16 cellular contexts compared by ENCODE assay signal in the genomic region with DNA sequence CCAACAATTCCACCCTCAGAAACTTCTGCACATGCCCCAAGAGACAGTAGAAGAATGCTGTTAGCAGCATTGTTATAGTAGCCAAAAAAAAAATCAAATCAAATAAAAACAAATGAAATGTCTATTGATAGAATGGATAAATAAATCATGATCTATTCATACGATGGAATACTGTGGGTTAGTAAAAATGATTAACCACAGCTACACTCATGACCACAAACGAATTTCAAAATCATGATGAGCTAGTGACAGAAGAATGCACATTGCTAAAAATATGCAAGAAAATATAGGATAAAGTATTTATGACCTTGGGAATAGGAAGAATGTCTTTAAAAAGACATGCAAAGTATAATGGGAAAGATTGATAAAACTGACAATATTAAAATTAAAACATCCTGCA. TPM values are rescaled to one million over a fixed set of nuclear protein-coding genes. Genes with fewer than 3 reads are reported as not detected.
A peak's percentile ranks its signal among the peaks of the same experiment; 100 is the strongest.
DNase-seq lines count a peak whose midpoint lies in the region; ATAC-seq and TF ChIP-seq lines count a peak whose summit lies in the region.
"Had no signal": no experiment of that assay in that cellular context is flagged by ENCODE, and none has a peak within 500 bp of the region (broad histone marks: within the 10 kb centered on the region; RNA-seq: fewer than 3 reads in every experiment).

No MANE protein-coding gene starts in this region.

- peaks cover 46% of the 10 kb centered on the region for H3K4me1 Mint-ChIP-seq in HFFc6 (ENCODE audit: low read depth)
- no peaks in the 10 kb centered on the region for H3K4me1 Mint-ChIP-seq in activated T-cell treated with anti-CD3 and anti-CD28 coated beads, Interleukin-2, amount 50 U/mL, for 24 hours (ENCODE audit: low read depth)

- H3K4me3 Mint-ChIP-seq in HFFc6: peak overlapping the region; percentile 8; the same call in 1 of the 2 replicates
- H3K4me3 Mint-ChIP-seq in activated T-cell treated with anti-CD3 and anti-CD28 coated beads, Interleukin-2, amount 50 U/mL, for 24 hours: no peak overlapping the region
- H3K4me3 Mint-ChIP-seq: activated naive CD8-positive, alpha-beta T cell had no signal

- in situ Hi-C loops in brain microvascular endothelial cell (cut with HindIII; ENCODE audit: low pct_ligation_motif_present, low sequenced_read_pairs): no loop called here

- no peak for TF ChIP-seq CTCF in HFFc6 (IDR thresholded peaks at IDR 0.05)
- TF ChIP-seq CTCF in brain microvascular endothelial cell (IDR thresholded peaks at IDR 0.05; ENCODE audit: low read depth, low read length, missing control alignments): no peak

- DNase-seq in AG08395 (ENCODE audit: low spot score) (peak; percentile 71), HFFc6 (peak; percentile 70), brain microvascular endothelial cell (peak; percentile 34), glomerular visceral epithelial cell (ENCODE audit: extremely low spot score) (peak; percentile 50), DMS79 (lab: John Stamatoyannopoulos, UW) (no peak), ecto neural progenitor cell (ENCODE audit: low spot score) (no peak)
- no peak for DNase-seq in stimulated activated naive CD8-positive, alpha-beta T cell treated with anti-CD3 and anti-CD28 coated beads, Interleukin-15, Interleukin-2, amounts not matched to agents 100 U/mL and 50 U/mL, for 24 hours
- no peak for DNase-seq in activated T-cell treated with anti-CD3 and anti-CD28 coated beads, Interleukin-2, amount 50 U/mL, for 24 hours
- DNase-seq: BE2C, cerebellar nuclear complex, hippocampal formation, NCI-H2029, NCI-H524, ovary, PC-9 had no signal

- H3K27ac ChIP-seq in brain microvascular endothelial cell: no peak overlapping the region
- H3K27ac ChIP-seq: ovary, PC-9 had no signal

- H3K36me3 Mint-ChIP-seq in HFFc6 (ENCODE audit: low read depth): peaks cover 6% of the 10 kb centered on the region; the same call in 1 of the 2 replicates
- H3K36me3 Mint-ChIP-seq in activated T-cell treated with anti-CD3 and anti-CD28 coated beads, Interleukin-2, amount 50 U/mL, for 24 hours (ENCODE audit: low read depth): no peaks in the 10 kb centered on the region

- peak overlapping the region; percentile 7; the same call in 1 of the 2 replicates for H3K27ac Mint-ChIP-seq in HFFc6
- H3K27ac Mint-ChIP-seq in activated T-cell treated with anti-CD3 and anti-CD28 coated beads, Interleukin-2, amount 50 U/mL, for 24 hours: no peak overlapping the region
- H3K27ac Mint-ChIP-seq: activated naive CD8-positive, alpha-beta T cell had no signal

- H3K9me3 Mint-ChIP-seq in HFFc6: no peaks in the 10 kb centered on the region
- H3K9me3 Mint-ChIP-seq in activated T-cell treated with anti-CD3 and anti-CD28 coated beads, Interleukin-2, amount 50 U/mL, for 24 hours: no peaks in the 10 kb centered on the region

- no peak overlapping the region for H3K4me3 ChIP-seq in brain microvascular endothelial cell (ENCODE audit: low read depth, low read length)
- H3K4me3 ChIP-seq: ovary, PC-9 had no signal

- H3K27me3 Mint-ChIP-seq in HFFc6 (ENCODE audit: insufficient read depth): peaks cover 19% of the 10 kb centered on the region; the same call in 1 of the 2 replicates
- peaks cover 30% of the 10 kb centered on the region for H3K27me3 Mint-ChIP-seq in activated T-cell treated with anti-CD3 and anti-CD28 coated beads, Interleukin-2, amount 50 U/mL, for 24 hours

- no peak for ATAC-seq in stimulated activated naive CD8-positive, alpha-beta T cell treated with anti-CD3 and anti-CD28 coated beads, Interleukin-15, Interleukin-2, amounts not matched to agents 100 U/mL and 50 U/mL, for 24 hours

- H3K27me3 ChIP-seq in brain microvascular endothelial cell (replicated peaks): no peaks in the 10 kb centered on the region
- H3K27me3 ChIP-seq: ovary had no signal

- H3K36me3 ChIP-seq in brain microvascular endothelial cell (replicated peaks): no peaks in the 10 kb centered on the region
- H3K36me3 ChIP-seq: BE2C, ovary had no signal

RNA-seq across cellular contexts. Expression of a gene that starts 57.5 kb away (rescaled TPM):
- total RNA-seq in HFFc6 (2021; fragmentation: NEBNext Ultra II Directional; extraction: Animal tissue kit (Norgen Biotek cat#: 25700)): under 1 TPM in 3 of 6 experiments, not detected in 3; 0.02 to 0.14 (median 0.10) TPM
- total RNA-seq: PC-9 had no signal

Comparison
In these comparisons a context has a peak if more than half of its experiments do, and no peak if none do; other contexts are left out.
1. DNase-seq: peak in AG08395 (single experiment), HFFc6 (single experiment), brain microvascular endothelial cell (single experiment) and glomerular visceral epithelial cell (single experiment); none in DMS79 (single experiment), ecto neural progenitor cell (single experiment), stimulated activated naive CD8-positive, alpha-beta T cell treated with anti-CD3 and anti-CD28 coated beads, Interleukin-15, Interleukin-2, amounts not matched to agents 100 U/mL and 50 U/mL, for 24 hours (single experiment) and activated T-cell treated with anti-CD3 and anti-CD28 coated beads, Interleukin-2, amount 50 U/mL, for 24 hours (single experiment).